Comparison of ENCODE assay signal across 15 cellular contexts in the genomic region with DNA sequence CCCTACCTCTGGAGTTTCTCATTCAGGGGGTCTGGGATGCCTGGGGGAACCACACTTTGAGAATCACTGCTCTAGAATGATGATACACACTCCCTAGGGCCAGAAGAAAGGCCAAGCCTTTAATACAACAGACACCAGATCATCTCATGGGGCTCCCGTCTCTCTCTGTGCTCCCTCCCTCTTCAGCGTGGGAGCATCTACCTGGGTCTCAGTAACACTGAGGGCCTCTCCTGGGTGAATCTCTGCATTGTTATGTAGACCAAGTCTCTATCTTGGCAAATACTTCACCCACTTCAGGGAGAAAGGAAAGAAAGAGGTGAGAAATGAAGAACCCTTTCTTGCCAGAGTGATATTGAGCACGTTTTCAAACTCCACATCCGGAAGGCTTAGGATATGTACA.
DNase-seq lines count a peak whose midpoint lies in the region; TF ChIP-seq lines count a peak whose summit lies in the region.
"Had no signal": no experiment of that assay in that cellular context is flagged by ENCODE, and none has a peak within 500 bp of the region (broad histone marks: within the 10 kb centered on the region; RNA-seq: fewer than 3 reads in every experiment).

No MANE protein-coding gene starts in this region.

- WGBS in hepatocyte (ENCODE audit: low lambda C conversion rate, missing lambda C conversion rate): 79% methylated on average over 4 of the region's 4 CpGs
- 74% methylated on average over 4 of the region's 4 CpGs for WGBS in prostate gland

- no peak for DNase-seq in hepatocyte (ENCODE audit: low spot score)
- peak; percentile 46 for DNase-seq in iPS-NIHi11 (ENCODE audit: low spot score)
- no peak for DNase-seq in neural progenitor cell (ENCODE audit: low spot score)
- no peak for DNase-seq in amniotic stem cell (lab: John Stamatoyannopoulos, UW)
- DNase-seq in HuH-7 (ENCODE audit: low spot score): no peak
- DNase-seq in prostate gland (ENCODE audit: low spot score): no peak
- DNase-seq in PC-9: no peak
- DNase-seq: CD8-positive, alpha-beta T cell; COR-L47; DND-41; GDM1; IMR-90; KBM-7 had no signal

- TF ChIP-seq CTCF in hepatocyte (IDR thresholded peaks at IDR 0.05; ENCODE audit: poor library complexity): no peak
- no peak for TF ChIP-seq CTCF in neural progenitor cell (IDR thresholded peaks at IDR 0.05)
- no peak for TF ChIP-seq CTCF in prostate gland (IDR thresholded peaks at IDR 0.05)
- no peak for TF ChIP-seq CTCF in PC-9 (conservative IDR thresholded peaks at IDR 0.05)

- H3K4me3 Mint-ChIP-seq in neural progenitor cell: no peak overlapping the region
- H3K4me3 Mint-ChIP-seq: CD14-positive monocyte; CD8-positive, alpha-beta T cell had no signal

- H2AFZ ChIP-seq in hepatocyte (no peak overlapping the region), neural progenitor cell (replicated peaks) (no peak overlapping the region), PC-9 (no peak overlapping the region)

- H3K9me3 ChIP-seq in HUES48 (ENCODE audit: control insufficient read depth, insufficient read depth, low read length) (no peaks in the 10 kb centered on the region; the same call in 1 of the 2 replicates), hepatocyte (ENCODE audit: low read depth) (no peaks in the 10 kb centered on the region), neural progenitor cell (ENCODE audit: low read depth) (no peaks in the 10 kb centered on the region), prostate gland (no peaks in the 10 kb centered on the region), PC-9 (ENCODE audit: insufficient read depth, low read depth) (no peaks in the 10 kb centered on the region)

- H4K20me1 ChIP-seq in hepatocyte (ENCODE audit: insufficient read depth, poor library complexity, severe bottlenecking): no peaks in the 10 kb centered on the region
- no peaks in the 10 kb centered on the region for H4K20me1 ChIP-seq in neural progenitor cell (ENCODE audit: low read depth)
- no peaks in the 10 kb centered on the region for H4K20me1 ChIP-seq in PC-9 (ENCODE audit: insufficient read depth)

- H3K9me2 ChIP-seq in hepatocyte (replicated peaks; ENCODE audit: insufficient read depth) (no peaks in the 10 kb centered on the region), PC-9 (ENCODE audit: insufficient read depth) (no peaks in the 10 kb centered on the region)

- no peaks in the 10 kb centered on the region for H3K36me3 Mint-ChIP-seq in neural progenitor cell
- H3K36me3 Mint-ChIP-seq: CD14-positive monocyte; CD8-positive, alpha-beta T cell had no signal

- peak overlapping the region; percentile 39 for H3K27ac Mint-ChIP-seq in neural progenitor cell
- H3K27ac Mint-ChIP-seq: CD14-positive monocyte; CD8-positive, alpha-beta T cell had no signal

- H3F3A ChIP-seq in neural progenitor cell (ENCODE audit: low read depth): no peaks in the 10 kb centered on the region
- H3F3A ChIP-seq in PC-9 (ENCODE audit: insufficient read depth, low read depth): peaks cover 15% of the 10 kb centered on the region

- no peak overlapping the region for H3K4me2 ChIP-seq in hepatocyte
- no peak overlapping the region for H3K4me2 ChIP-seq in neural progenitor cell
- no peak overlapping the region for H3K4me2 ChIP-seq in PC-9

- H3K27me3 Mint-ChIP-seq in neural progenitor cell (ENCODE audit: insufficient read depth, low read depth): peaks cover 3% of the 10 kb centered on the region

- intact Hi-C loops in prostate gland (cut with DNase I): no loop called here
- intact Hi-C loops in PC-9 (cut with micrococcal nuclease; ENCODE audit: unreplicated experiment): no loop called here

- H3K27ac ChIP-seq in HUES48 (ENCODE audit: low read depth, low read length) (peak overlapping the region; percentile 48), hepatocyte (peak overlapping the region; percentile 20), neural progenitor cell (no peak overlapping the region), prostate gland (no peak overlapping the region), PC-9 (no peak overlapping the region)

- CTCF ChIA-PET in PC-9 (lab: Charles Lee): no interaction called here

- H3K27me3 ChIP-seq in HUES48 (ENCODE audit: control insufficient read depth, insufficient read depth, low read length) (no peaks in the 10 kb centered on the region), hepatocyte (no peaks in the 10 kb centered on the region), neural progenitor cell (no peaks in the 10 kb centered on the region), prostate gland (replicated peaks; ENCODE audit: insufficient read depth) (peaks cover 2% of the 10 kb centered on the region), PC-9 (ENCODE audit: insufficient read depth, low read depth) (no peaks in the 10 kb centered on the region)

- H3K36me3 ChIP-seq in HUES48 (ENCODE audit: control insufficient read depth, insufficient read depth, low read length): no peaks in the 10 kb centered on the region
- no peaks in the 10 kb centered on the region for H3K36me3 ChIP-seq in hepatocyte (replicated peaks; ENCODE audit: insufficient read depth, low read depth)
- no peaks in the 10 kb centered on the region for H3K36me3 ChIP-seq in neural progenitor cell
- H3K36me3 ChIP-seq in prostate gland: no peaks in the 10 kb centered on the region
- H3K36me3 ChIP-seq in PC-9 (ENCODE audit: low read depth): no peaks in the 10 kb centered on the region

- no peaks in the 10 kb centered on the region for H3K9me3 Mint-ChIP-seq in neural progenitor cell

- H3K9ac ChIP-seq in HUES48 (ENCODE audit: low read depth, low read length) (0 out of 2 replicates have a peak overlapping the region, but pooled peaks have one; percentile 1), neural progenitor cell (no peak overlapping the region)

- no TSS peak for BruUV-seq in PC-9 (replicated peaks; lab: Mats Ljungman, UMichigan)

- peaks cover 23% of the 10 kb centered on the region for H3K4me1 ChIP-seq in HUES48 (ENCODE audit: control insufficient read depth, insufficient read depth, low read length)
- peaks cover 2% of the 10 kb centered on the region for H3K4me1 ChIP-seq in hepatocyte (ENCODE audit: insufficient read depth)
- no peaks in the 10 kb centered on the region for H3K4me1 ChIP-seq in neural progenitor cell
- no peaks in the 10 kb centered on the region for H3K4me1 ChIP-seq in prostate gland (replicated peaks)
- H3K4me1 ChIP-seq in PC-9 (replicated peaks; ENCODE audit: insufficient read depth): peaks cover 32% of the 10 kb centered on the region

- POLR2A ChIA-PET in PC-9 (lab: Charles Lee; ENCODE audit: unreplicated experiment): no interaction called here

- H3K79me2 ChIP-seq in hepatocyte: no peaks in the 10 kb centered on the region
- no peaks in the 10 kb centered on the region for H3K79me2 ChIP-seq in neural progenitor cell (ENCODE audit: low read depth)
- H3K79me2 ChIP-seq in PC-9 (ENCODE audit: low read depth): no peaks in the 10 kb centered on the region

- peaks cover 15% of the 10 kb centered on the region for H3K4me1 Mint-ChIP-seq in neural progenitor cell

- TF ChIP-seq POLR2A in prostate gland (IDR thresholded peaks at IDR 0.05): no peak

- H3K4me3 ChIP-seq in HUES48 (ENCODE audit: low read depth, low read length) (no peak overlapping the region), hepatocyte (no peak overlapping the region), neural progenitor cell (no peak overlapping the region), prostate gland (no peak overlapping the region), PC-9 (no peak overlapping the region)

Comparison
In these comparisons a context has a peak if more than half of its experiments do, and no peak if none do; other contexts are left out.
1. H3K27ac ChIP-seq: peak in HUES48 (single experiment) and hepatocyte (single experiment); none in neural progenitor cell (single experiment), prostate gland (0 of 2) and PC-9 (single experiment).